In genomic region chr2:60550151-60550983, GRCh38 we compare ENCODE assay signal across 8 cellular contexts. TPM values are rescaled to one million over a fixed set of nuclear protein-coding genes. Genes with fewer than 3 reads are reported as not detected.
DNase-seq lines count a peak whose midpoint lies in the region; ATAC-seq and TF ChIP-seq lines count a peak whose summit lies in the region.

No MANE protein-coding gene starts in this region.

- H3F3A ChIP-seq in neural progenitor cell (ENCODE audit: low read depth) = peaks cover 46% of the 10 kb centered on the region

- DNase-seq in DMS79 treated with DMSO at 0.1 percent for 48 hours (lab: John Stamatoyannopoulos, UW) (peak; percentile 76), HL-60 (ENCODE audit: low read depth in 1 of 2, low spot score in 1 of 2) (peak; percentile 67 to 93), NCI-H82 (lab: John Stamatoyannopoulos, UW) (peak; percentile 96), foreskin fibroblast (peak; percentile 69 to 96), neural progenitor cell (ENCODE audit: low spot score) (peak; percentile 75), NCI-H2107 treated with DMSO at 0.1 percent for 48 hours (lab: John Stamatoyannopoulos, UW; ENCODE audit: unreplicated experiment) (no peak)

- H3K36me3 Mint-ChIP-seq in activated T-helper 17 cell treated with anti-CD3 and anti-CD28 coated beads, Interleukin-2, amount 50 U/mL, for 72 hours (ENCODE audit: low read depth) = peaks cover 6% of the 10 kb centered on the region
- H3K36me3 Mint-ChIP-seq in neural progenitor cell = no peaks in the 10 kb centered on the region

- TF ChIP-seq CTCF in HL-60 (IDR thresholded peaks at IDR 0.05; ENCODE audit: insufficient read depth, low read length) (peak; percentile 42), foreskin fibroblast (IDR thresholded peaks at IDR 0.05; ENCODE audit: low read depth, low read length) (peak; percentile 84), neural progenitor cell (IDR thresholded peaks at IDR 0.05) (peak; percentile 63)

- peak overlapping the region; percentile 74 for H3K4me3 ChIP-seq in HL-60 (replicated peaks; ENCODE audit: insufficient read depth, low read length)
- peak overlapping the region; percentile 78 to 79 for H3K4me3 ChIP-seq in foreskin fibroblast (ENCODE audit: low read depth in 1 of 2, low read length in 2 of 2)
- peak overlapping the region; percentile 59 for H3K4me3 ChIP-seq in neural progenitor cell

- H3K9me3 Mint-ChIP-seq in activated T-helper 17 cell treated with anti-CD3 and anti-CD28 coated beads, Interleukin-2, amount 50 U/mL, for 72 hours = no peaks in the 10 kb centered on the region
- peaks cover 2% of the 10 kb centered on the region for H3K9me3 Mint-ChIP-seq in neural progenitor cell

- H3K79me2 ChIP-seq in neural progenitor cell (ENCODE audit: low read depth) = peaks cover 25% of the 10 kb centered on the region

- H3K4me3 Mint-ChIP-seq in activated T-helper 17 cell treated with anti-CD3 and anti-CD28 coated beads, Interleukin-2, amount 50 U/mL, for 72 hours = peak overlapping the region; percentile 80
- peak overlapping the region; percentile 96 for H3K4me3 Mint-ChIP-seq in neural progenitor cell

- no peaks in the 10 kb centered on the region for H3K36me3 ChIP-seq in neural progenitor cell

- peaks cover 4% of the 10 kb centered on the region for H3K4me1 Mint-ChIP-seq in activated T-helper 17 cell treated with anti-CD3 and anti-CD28 coated beads, Interleukin-2, amount 50 U/mL, for 72 hours
- peaks cover 8% of the 10 kb centered on the region for H3K4me1 Mint-ChIP-seq in neural progenitor cell

- H3K4me1 ChIP-seq in neural progenitor cell = peaks cover 32% of the 10 kb centered on the region

- no peaks in the 10 kb centered on the region for H3K27me3 ChIP-seq in HL-60 (ENCODE audit: insufficient read depth, poor library complexity, severe bottlenecking)
- peaks cover 44% of the 10 kb centered on the region for H3K27me3 ChIP-seq in neural progenitor cell

- H3K9me3 ChIP-seq in neural progenitor cell (ENCODE audit: low read depth) = no peaks in the 10 kb centered on the region

- H2AFZ ChIP-seq in neural progenitor cell (replicated peaks) = peak overlapping the region; percentile 66

- peak; percentile 50 for ATAC-seq in GM21381 (IDR thresholded peaks at IDR 0.05; ENCODE audit: unreplicated experiment)
- peak; percentile 61 for ATAC-seq in activated T-helper 17 cell treated with anti-CD3 and anti-CD28 coated beads, Interleukin-2, amount 50 U/mL, for 72 hours (replicated peaks)

- H3K27me3 Mint-ChIP-seq in activated T-helper 17 cell treated with anti-CD3 and anti-CD28 coated beads, Interleukin-2, amount 50 U/mL, for 72 hours = peaks cover 50% of the 10 kb centered on the region
- peaks cover 32% of the 10 kb centered on the region for H3K27me3 Mint-ChIP-seq in neural progenitor cell (ENCODE audit: insufficient read depth, low read depth)

- H3K27ac ChIP-seq in HL-60 (replicated peaks) (peak overlapping the region; percentile 96), neural progenitor cell (no peak overlapping the region)

- no peak overlapping the region for H3K27ac Mint-ChIP-seq in activated T-helper 17 cell treated with anti-CD3 and anti-CD28 coated beads, Interleukin-2, amount 50 U/mL, for 72 hours
- H3K27ac Mint-ChIP-seq in neural progenitor cell = no peak overlapping the region

- H3K4me2 ChIP-seq in neural progenitor cell = peak overlapping the region; percentile 95

- no peaks in the 10 kb centered on the region for H4K20me1 ChIP-seq in neural progenitor cell (ENCODE audit: low read depth)

- no peak overlapping the region for H3K9ac ChIP-seq in neural progenitor cell

RNA-seq across cellular contexts. Expression of gene BCL11A, which starts 3.1 kb away (rescaled TPM):
- under 1 TPM in 1 of 2 donors, not detected in 1; 0.90 TPM for total RNA-seq in activated T-helper 17 cell treated with anti-CD3 and anti-CD28 coated beads, Interleukin-2, amount 50 U/mL, for 72 hours
- 0.67 and 1.0 TPM in 2 replicates for total RNA-seq in neural progenitor cell (ENCODE audit: low replicate concordance)
